In genomic region chr10:45660876-45661411, GRCh38 we compare ENCODE assay signal across 23 cellular contexts. TPM values are rescaled to one million over a fixed set of nuclear protein-coding genes. Genes with fewer than 3 reads are reported as not detected.
DNase-seq lines count a peak whose midpoint lies in the region; ATAC-seq and TF ChIP-seq lines count a peak whose summit lies in the region.
"Had no signal": no experiment of that assay in that cellular context is flagged by ENCODE, and none has a peak within 500 bp of the region (broad histone marks: within the 10 kb centered on the region; RNA-seq: fewer than 3 reads in every experiment).

No MANE protein-coding gene starts in this region.

- no peak for ATAC-seq in HG02885 (IDR thresholded peaks at IDR 0.05; ENCODE audit: poor library complexity, unreplicated experiment)

- H3K4me3 ChIP-seq in fibroblast of pulmonary artery (replicated peaks; ENCODE audit: low read depth, low read length) (no peak overlapping the region), left ventricle myocardium inferior (no peak overlapping the region)
- H3K4me3 ChIP-seq: colonic mucosa, hepatocyte, lung, sigmoid colon, SJSA1, tibial nerve had no signal

- intact Hi-C loops in left ventricle myocardium inferior (cut with micrococcal nuclease): no loop called here

- DNase-seq in NCI-H82 (lab: John Stamatoyannopoulos, UW) (peak; percentile 0), NCI-H82 treated with DMSO at 0.1 percent for 48 hours (lab: John Stamatoyannopoulos, UW; ENCODE audit: unreplicated experiment) (no peak), ELR (ENCODE audit: low read depth) (peak; percentile 4), fibroblast of pulmonary artery (ENCODE audit: low read depth) (peak; percentile 7), left ventricle myocardium inferior (no peak), C1 segment of cervical spinal cord (lab: John Stamatoyannopoulos, UW) (no peak)
- DNase-seq: activated naive CD4-positive, alpha-beta T cell treated with Interleukin-2 at 50 U/mL for 16 hours; BE2C; colonic mucosa; H7; islet precursor cell; NCI-H146; NCI-H2171; NCI-H69; sigmoid colon; stimulated activated naive CD4-positive, alpha-beta T cell treated with Interleukin-2 at 50 U/mL for 16 hours had no signal

- peaks cover 35% of the 10 kb centered on the region for H3K36me3 ChIP-seq in left ventricle myocardium inferior
- H3K36me3 ChIP-seq: BE2C, colonic mucosa, sigmoid colon had no signal

- H3K27me3 ChIP-seq in left ventricle myocardium inferior (ENCODE audit: low read depth): no peaks in the 10 kb centered on the region
- H3K27me3 ChIP-seq: BE2C, colonic mucosa, hepatocyte, sigmoid colon, SJSA1, tibial nerve had no signal

- no peak overlapping the region for H3K27ac ChIP-seq in left ventricle myocardium inferior (replicated peaks)
- H3K27ac ChIP-seq: 22Rv1, colonic mucosa, hepatocyte, sigmoid colon, SJSA1, tibial nerve had no signal

- peaks cover 5% of the 10 kb centered on the region for H3K4me1 ChIP-seq in left ventricle myocardium inferior
- H3K4me1 ChIP-seq: BE2C, colonic mucosa, sigmoid colon, SJSA1, tibial nerve had no signal

- H3K9me3 ChIP-seq in left ventricle myocardium inferior (replicated peaks): peaks cover 15% of the 10 kb centered on the region
- H3K9me3 ChIP-seq: BE2C, colonic mucosa, sigmoid colon, SJSA1 had no signal

- TF ChIP-seq CTCF in fibroblast of pulmonary artery (IDR thresholded peaks at IDR 0.05; ENCODE audit: low read length, missing control alignments) (no peak), left ventricle myocardium inferior (IDR thresholded peaks at IDR 0.05; ENCODE audit: borderline replicate concordance) (no peak)

- TF ChIP-seq POLR2A in Raji (IDR thresholded peaks at IDR 0.05; ENCODE audit: insufficient read depth, low read depth, low read length): peak; percentile 35; the same call in 1 of the 2 replicates

RNA-seq across cellular contexts. Expression of gene ZFAND4, which starts 11.6 kb away (rescaled TPM):
- total RNA-seq in left ventricle myocardium inferior: 11.1 TPM

Comparison
In these comparisons a context has a peak if more than half of its experiments do, and no peak if none do; other contexts are left out.
1. DNase-seq: peak in NCI-H82 (single experiment), ELR (single experiment) and fibroblast of pulmonary artery (single experiment); none in NCI-H82 treated with DMSO at 0.1 percent for 48 hours (single experiment), left ventricle myocardium inferior (single experiment) and C1 segment of cervical spinal cord (0 of 14).